11 cellular contexts compared by ENCODE assay signal in the genomic region with DNA sequence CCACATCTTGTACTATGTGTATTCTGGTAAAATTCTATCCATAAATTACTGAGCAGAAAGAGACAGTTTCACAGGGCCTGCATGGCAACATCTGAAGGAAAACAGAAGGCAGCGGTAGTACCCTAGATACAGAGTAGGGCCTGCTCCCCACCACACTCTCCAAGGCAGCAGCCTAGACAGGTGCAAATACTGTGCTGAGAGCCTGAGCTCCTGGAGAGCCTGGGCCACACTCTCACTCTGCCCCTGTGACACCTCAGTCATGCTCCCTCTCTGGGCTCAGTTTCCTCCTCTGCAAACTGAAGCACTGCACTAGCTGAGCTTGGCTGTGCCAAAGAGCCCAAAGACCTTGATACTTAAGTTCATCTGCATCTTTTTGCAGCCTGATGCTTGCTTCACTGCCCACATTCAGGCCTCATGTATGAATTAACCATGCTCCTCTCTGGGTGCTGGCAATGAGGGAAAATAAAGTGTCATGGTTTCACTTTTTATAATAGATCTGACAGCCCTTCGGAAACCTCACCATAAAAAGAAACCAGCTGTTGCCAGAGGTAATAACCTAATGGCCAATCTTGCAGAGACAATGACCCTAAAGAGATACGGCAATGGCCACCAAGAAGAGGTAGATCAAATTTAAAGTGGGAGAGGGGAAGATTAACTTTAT.
DNase-seq lines count a peak whose midpoint lies in the region; ATAC-seq and TF ChIP-seq lines count a peak whose summit lies in the region.
"Had no signal": no experiment of that assay in that cellular context is flagged by ENCODE, and none has a peak within 500 bp of the region (broad histone marks: within the 10 kb centered on the region; RNA-seq: fewer than 3 reads in every experiment).

No MANE protein-coding gene starts in this region.

- no peaks in the 10 kb centered on the region for H3K27me3 Mint-ChIP-seq in activated CD8-positive, alpha-beta memory T cell treated with anti-CD3 and anti-CD28 coated beads, Interleukin-2, amount 10 ng/mL, durations not matched to agents 7 days and 5 days
- peaks cover 10% of the 10 kb centered on the region for H3K27me3 Mint-ChIP-seq in stimulated activated naive CD8-positive, alpha-beta T cell treated with anti-CD3 and anti-CD28 coated beads, Interleukin-15, amount 100 ng/mL, for 72 hours
- H3K27me3 Mint-ChIP-seq in endothelial cell (ENCODE audit: unreplicated experiment), result peaks cover 4% of the 10 kb centered on the region
- H3K27me3 Mint-ChIP-seq: T-helper 17 cell had no signal

- no peak overlapping the region for H3K4me3 Mint-ChIP-seq in activated CD8-positive, alpha-beta memory T cell treated with anti-CD3 and anti-CD28 coated beads, Interleukin-2, amount 10 ng/mL, durations not matched to agents 7 days and 5 days
- peak overlapping the region in 1 of 2 donors; percentile 32 for H3K4me3 Mint-ChIP-seq in stimulated activated naive CD8-positive, alpha-beta T cell treated with anti-CD3 and anti-CD28 coated beads, Interleukin-15, amount 100 ng/mL, for 72 hours
- H3K4me3 Mint-ChIP-seq in endothelial cell (ENCODE audit: unreplicated experiment), result no peak overlapping the region
- H3K4me3 Mint-ChIP-seq: T-helper 17 cell had no signal

- H3K4me3 ChIP-seq in vagina, result no peak overlapping the region
- H3K4me3 ChIP-seq: MG63 had no signal

- H3K27me3 ChIP-seq in vagina, result no peaks in the 10 kb centered on the region
- H3K27me3 ChIP-seq: MG63 had no signal

- peak overlapping the region; percentile 3 for H3K27ac Mint-ChIP-seq in activated CD8-positive, alpha-beta memory T cell treated with anti-CD3 and anti-CD28 coated beads, Interleukin-2, amount 10 ng/mL, durations not matched to agents 7 days and 5 days
- H3K27ac Mint-ChIP-seq in stimulated activated naive CD8-positive, alpha-beta T cell treated with anti-CD3 and anti-CD28 coated beads, Interleukin-15, amount 100 ng/mL, for 72 hours, result peak overlapping the region in 1 of 2 donors; percentile 64
- no peak overlapping the region for H3K27ac Mint-ChIP-seq in endothelial cell (ENCODE audit: unreplicated experiment)
- H3K27ac Mint-ChIP-seq: T-helper 17 cell had no signal

- peaks cover 14% of the 10 kb centered on the region for H3K4me1 Mint-ChIP-seq in activated CD8-positive, alpha-beta memory T cell treated with anti-CD3 and anti-CD28 coated beads, Interleukin-2, amount 10 ng/mL, durations not matched to agents 7 days and 5 days
- H3K4me1 Mint-ChIP-seq in stimulated activated naive CD8-positive, alpha-beta T cell treated with anti-CD3 and anti-CD28 coated beads, Interleukin-15, amount 100 ng/mL, for 72 hours, result peaks cover 27% of the 10 kb centered on the region
- H3K4me1 Mint-ChIP-seq in endothelial cell (ENCODE audit: unreplicated experiment), result peaks cover 2% of the 10 kb centered on the region

- no peak for DNase-seq in activated CD8-positive, alpha-beta memory T cell treated with anti-CD3 and anti-CD28 coated beads, Interleukin-2, amount 10 ng/mL, durations not matched to agents 7 days and 5 days
- DNase-seq in activated CD8-positive, alpha-beta memory T cell treated with anti-CD3 and anti-CD28 coated beads for 24 hours, result no peak
- no peak for DNase-seq in stimulated activated naive CD8-positive, alpha-beta T cell treated with anti-CD3 and anti-CD28 coated beads, Interleukin-15, amount 100 ng/mL, for 72 hours
- DNase-seq in omental fat pad (ENCODE audit: low spot score), result no peak
- DNase-seq in vagina (ENCODE audit: extremely low spot score in 2 of 2), result no peak
- DNase-seq in endothelial cell (ENCODE audit: low spot score), result no peak
- DNase-seq: MG63; stimulated activated CD4-positive, alpha-beta T cell treated with anti-CD3 and anti-CD28 coated beads, Interleukin-1b, Interleukin-23, amount 100 ng/mL, for 48 hours; T-helper 17 cell had no signal

- CTCF ChIA-PET in activated CD8-positive, alpha-beta memory T cell treated with anti-CD3 and anti-CD28 coated beads, Interleukin-2, amount 10 ng/mL, durations not matched to agents 7 days and 5 days (lab: Charles Lee), result no interaction called here

- no peaks in the 10 kb centered on the region for H3K4me1 ChIP-seq in vagina

- H3K36me3 Mint-ChIP-seq in activated CD8-positive, alpha-beta memory T cell treated with anti-CD3 and anti-CD28 coated beads, Interleukin-2, amount 10 ng/mL, durations not matched to agents 7 days and 5 days, result peaks cover 2% of the 10 kb centered on the region
- peaks cover 4% of the 10 kb centered on the region for H3K36me3 Mint-ChIP-seq in endothelial cell (ENCODE audit: low read depth, unreplicated experiment)

- no peaks in the 10 kb centered on the region for H3K9me3 ChIP-seq in vagina
- H3K9me3 ChIP-seq: MG63 had no signal

- peak; percentile 53 for ATAC-seq in activated CD8-positive, alpha-beta memory T cell treated with anti-CD3 and anti-CD28 coated beads, Interleukin-2, amount 10 ng/mL, durations not matched to agents 7 days and 5 days
- ATAC-seq in HG02588 (IDR thresholded peaks at IDR 0.05; ENCODE audit: unreplicated experiment) (peak; percentile 73), HG03571 (IDR thresholded peaks at IDR 0.05; ENCODE audit: unreplicated experiment) (peak; percentile 73), omental fat pad (ENCODE audit: low FRiP score) (no peak)
- ATAC-seq in stimulated activated naive CD8-positive, alpha-beta T cell treated with anti-CD3 and anti-CD28 coated beads, Interleukin-15, amount 100 ng/mL, for 72 hours, result peak; percentile 57
- ATAC-seq: T-helper 17 cell had no signal

- no peaks in the 10 kb centered on the region for H3K9me3 Mint-ChIP-seq in activated CD8-positive, alpha-beta memory T cell treated with anti-CD3 and anti-CD28 coated beads, Interleukin-2, amount 10 ng/mL, durations not matched to agents 7 days and 5 days (ENCODE audit: low read depth)
- no peaks in the 10 kb centered on the region for H3K9me3 Mint-ChIP-seq in stimulated activated naive CD8-positive, alpha-beta T cell treated with anti-CD3 and anti-CD28 coated beads, Interleukin-15, amount 100 ng/mL, for 72 hours
- peaks cover 5% of the 10 kb centered on the region for H3K9me3 Mint-ChIP-seq in endothelial cell (ENCODE audit: unreplicated experiment)

- intact Hi-C loops in vagina (cut with DNase I), result no loop called here

- no peak overlapping the region for H3K27ac ChIP-seq in vagina

- TF ChIP-seq CTCF in omental fat pad (IDR thresholded peaks at IDR 0.05), result no peak
- no peak for TF ChIP-seq CTCF in vagina (IDR thresholded peaks at IDR 0.05)
- TF ChIP-seq CTCF in endothelial cell (IDR thresholded peaks at IDR 0.05; ENCODE audit: unreplicated experiment), result no peak

- TF ChIP-seq POLR2A in vagina (IDR thresholded peaks at IDR 0.05), result no peak

- H3K36me3 ChIP-seq in vagina, result no peaks in the 10 kb centered on the region
- H3K36me3 ChIP-seq: MG63 had no signal
